ENCODE assay signal across 24 cellular contexts in the genomic region with DNA sequence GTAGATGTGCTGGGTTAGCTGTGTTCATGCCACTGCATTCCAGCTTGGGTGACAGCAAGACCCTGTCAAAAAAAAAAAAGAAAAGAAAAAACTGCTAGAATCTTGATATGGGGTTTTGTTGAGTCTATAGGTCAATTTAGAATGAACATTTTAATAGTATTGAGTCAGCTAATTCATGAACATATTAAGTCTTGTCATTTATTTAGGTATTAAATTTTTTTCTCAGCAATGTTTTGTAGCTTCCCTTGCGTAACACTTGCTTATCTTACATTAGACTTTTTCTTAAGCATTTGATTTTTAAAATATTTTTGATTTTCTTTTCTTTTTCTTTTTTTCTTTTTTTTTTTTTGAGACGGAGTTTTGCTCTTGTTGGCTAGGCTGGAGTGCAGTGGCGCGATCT.
DNase-seq lines count a peak whose midpoint lies in the region; ATAC-seq, FAIRE-seq and TF ChIP-seq lines count a peak whose summit lies in the region.
"Had no signal": no experiment of that assay in that cellular context is flagged by ENCODE, and none has a peak within 500 bp of the region (broad histone marks: within the 10 kb centered on the region; RNA-seq: fewer than 3 reads in every experiment).

No MANE protein-coding gene starts in this region.

- no peak for TF ChIP-seq EP300 in K562 (IDR thresholded peaks at IDR 0.05; ENCODE audit: low read length)

- CTCF ChIA-PET in IMR-90 (lab: Yijun Ruan, JAX) (interaction anchor here (0.6 to 1.0 kb wide), 2 partner anchors 128 to 646 kb away, joined by 3 read pairs; no protein-coding TSS in a partner anchor), K562 (lab: Yijun Ruan, JAX; ENCODE audit: low intra/inter-chr PET ratio) (no interaction called here)

- H3K4me1 ChIP-seq in IMR-90 (ENCODE audit: control insufficient read depth, insufficient read depth, low read length) (no peaks in the 10 kb centered on the region), K562 (replicated peaks in 1 of 2; ENCODE audit: control insufficient read depth in 2 of 2, insufficient read depth in 2 of 2, low read length in 2 of 2) (no peaks in the 10 kb centered on the region; a peak in 1 of 5 replicates), HAP-1 (no peaks in the 10 kb centered on the region)
- H3K4me1 ChIP-seq: A549; BLaER1 treated with 17β-estradiol and CSF1 and Interleukin-3, amounts not matched to agents 10 nM and 100 nM; Caco-2 had no signal

- no peak overlapping the region for H3K27ac ChIP-seq in IMR-90 (ENCODE audit: insufficient read depth, low read length)
- no peak overlapping the region for H3K27ac ChIP-seq in K562 (ENCODE audit: extremely low read depth, low read depth, low read length)
- H3K27ac ChIP-seq: 22Rv1; A549; BLaER1 treated with 17β-estradiol and CSF1 and Interleukin-3, amounts not matched to agents 10 nM and 100 nM; C4-2B had no signal

- H3K27me3 ChIP-seq in IMR-90 (ENCODE audit: control insufficient read depth, insufficient read depth, low read length), result no peaks in the 10 kb centered on the region
- no peaks in the 10 kb centered on the region for H3K27me3 ChIP-seq in K562 (ENCODE audit: control insufficient read depth in 2 of 2, insufficient read depth in 2 of 2, low read length in 2 of 2)
- H3K27me3 ChIP-seq in HAP-1 (ENCODE audit: low read depth), result no peaks in the 10 kb centered on the region
- H3K27me3 ChIP-seq: BLaER1 treated with 17β-estradiol and CSF1 and Interleukin-3, amounts not matched to agents 10 nM and 100 nM had no signal

- WGBS in IMR-90 (ENCODE audit: extremely low coverage in 2 of 2, insufficient read length in 1 of 2), 2 experiments, result no CpG with 5 or more reads among the region's 4 CpGs
- 76% methylated on average over 4 of the region's 4 CpGs for WGBS in K562 (ENCODE audit: insufficient coverage, low coverage, missing lambda C conversion rate)

- dilution Hi-C loops in IMR-90 (cut with HindIII; ENCODE audit: low sequenced_read_pairs, unreplicated experiment), result no loop called here

- H3K9me3 ChIP-seq in IMR-90 (ENCODE audit: control insufficient read depth, insufficient read depth, low read length) (no peaks in the 10 kb centered on the region), K562 (replicated peaks; ENCODE audit: control insufficient read depth, insufficient read depth, low read depth, low read length) (no peaks in the 10 kb centered on the region), HAP-1 (no peaks in the 10 kb centered on the region)
- H3K9me3 ChIP-seq: A549; BLaER1 treated with 17β-estradiol and CSF1 and Interleukin-3, amounts not matched to agents 10 nM and 100 nM; Caco-2 had no signal

- in situ Hi-C loops in IMR-90 (cut with MboI; ENCODE audit: low sequenced_read_pairs) (no loop called here), K562 (cut with MboI) (loop anchor here (10.0 kb wide), 1 partner anchor 671 kb away; no protein-coding TSS in a partner anchor), HAP-1 (cut with MboI; ENCODE audit: low sequenced_read_pairs) (loop anchor here (10.0 kb wide), 1 partner anchor 81 kb away; no protein-coding TSS in a partner anchor)

- H3K9me1 ChIP-seq in IMR-90 (ENCODE audit: insufficient read depth, low read length), result no peaks in the 10 kb centered on the region
- no peaks in the 10 kb centered on the region for H3K9me1 ChIP-seq in K562 (ENCODE audit: control insufficient read depth, insufficient read depth, low read length)

- intact Hi-C loops in IMR-90 (cut with micrococcal nuclease) (no loop called here), K562 (cut with micrococcal nuclease) (loop anchor here (10.0 kb wide), 1 partner anchor 119 kb away; a partner anchor contains a TSS)

- no peak overlapping the region for H3K23ac ChIP-seq in IMR-90 (ENCODE audit: low read depth, low read length)

- no peaks in the 10 kb centered on the region for H3K79me1 ChIP-seq in IMR-90 (ENCODE audit: low read depth in 1 of 2, low read length in 2 of 2)

- H4K8ac ChIP-seq in IMR-90 (ENCODE audit: low read depth in 2 of 2, low read length in 2 of 2), result no peak overlapping the region

- no peak for TF ChIP-seq CTCF in IMR-90 (conservative IDR thresholded peaks at IDR 0.05; ENCODE audit: low read depth, low read length)
- TF ChIP-seq CTCF in K562 (IDR thresholded peaks at IDR 0.05 in 2 of 3, conservative IDR thresholded peaks at IDR 0.05 in 1 of 3; ENCODE audit: insufficient read depth in 2 of 3, low read depth in 1 of 3, low read length in 3 of 3), result no peak

- no peak overlapping the region for H2BK120ac ChIP-seq in IMR-90 (ENCODE audit: low read depth, low read length)

- no peak overlapping the region for H3K4ac ChIP-seq in IMR-90 (ENCODE audit: low read depth, low read length)

- H4K5ac ChIP-seq in IMR-90 (ENCODE audit: low read depth, low read length), result no peak overlapping the region

- peak; percentile 13 for FAIRE-seq in G401.6 (lab: Jason Lieb, UNC)
- no peak for FAIRE-seq in K562 (lab: Jason Lieb, UNC)
- FAIRE-seq: D721Med, GM12891, GM18507, GM19239 had no signal

- no peak overlapping the region for H3K9ac ChIP-seq in IMR-90 (ENCODE audit: low read depth, low read length)
- no peak overlapping the region for H3K9ac ChIP-seq in K562 (ENCODE audit: insufficient read depth in 1 of 2, low read depth in 2 of 2, low read length in 2 of 2)
- H3K9ac ChIP-seq: BLaER1 treated with 17β-estradiol and CSF1 and Interleukin-3, amounts not matched to agents 10 nM and 100 nM had no signal

- BruUV-seq in IMR-90 (replicated peaks; lab: Mats Ljungman, UMichigan) (no TSS peak), K562 (replicated peaks; lab: Mats Ljungman, UMichigan) (no TSS peak)

- H3K18ac ChIP-seq in IMR-90 (ENCODE audit: low read depth, low read length), result no peak overlapping the region

- no peak overlapping the region for H3K56ac ChIP-seq in IMR-90 (ENCODE audit: extremely low read depth, insufficient read depth, low read length)

- H2AFZ ChIP-seq in IMR-90 (replicated peaks; ENCODE audit: low read length, poor library complexity), result no peak overlapping the region
- no peak overlapping the region for H2AFZ ChIP-seq in K562 (ENCODE audit: low read depth, low read length)

- no peak overlapping the region for H4K91ac ChIP-seq in IMR-90 (ENCODE audit: insufficient read depth, low read depth, low read length)

- H2AK5ac ChIP-seq in IMR-90 (ENCODE audit: low read depth, low read length), result no peak overlapping the region

- ATAC-seq in IMR-90 (ENCODE audit: low read depth) (no peak), K562 (no peak), GM18870 (IDR thresholded peaks at IDR 0.05; ENCODE audit: unreplicated experiment) (no peak)
- ATAC-seq: A549; CD8-positive, alpha-beta T cell had no signal

- H3K36me3 ChIP-seq in IMR-90 (ENCODE audit: control insufficient read depth, insufficient read depth, low read length) (peaks cover 1% of the 10 kb centered on the region; the same call in 1 of the 2 replicates), K562 (ENCODE audit: control insufficient read depth, insufficient read depth, low read length) (no peaks in the 10 kb centered on the region), HAP-1 (replicated peaks) (no peaks in the 10 kb centered on the region)

- H3K4me3 ChIP-seq in IMR-90 (ENCODE audit: insufficient read depth, low read depth, low read length) (no peak overlapping the region), K562 (no peak overlapping the region), HAP-1 (no peak overlapping the region)
- H3K4me3 ChIP-seq: A549; BLaER1 treated with 17β-estradiol and CSF1 and Interleukin-3, amounts not matched to agents 10 nM and 100 nM had no signal

- no peak overlapping the region for H2BK15ac ChIP-seq in IMR-90 (ENCODE audit: low read depth, low read length)

- H3K14ac ChIP-seq in IMR-90 (replicated peaks; ENCODE audit: low read depth, low read length), result no peak overlapping the region

- H3K4me2 ChIP-seq in IMR-90 (ENCODE audit: low read depth, low read length), result no peak overlapping the region
- no peak overlapping the region for H3K4me2 ChIP-seq in K562 (ENCODE audit: insufficient read depth, low read length)
- H3K4me2 ChIP-seq: A549; BLaER1 treated with 17β-estradiol and CSF1 and Interleukin-3, amounts not matched to agents 10 nM and 100 nM had no signal

- H3K79me2 ChIP-seq in K562 (ENCODE audit: control insufficient read depth, insufficient read depth, low read length), result no peaks in the 10 kb centered on the region

- TF ChIP-seq RAD21 in IMR-90 (IDR thresholded peaks at IDR 0.05; ENCODE audit: low read length), result no peak
- TF ChIP-seq RAD21 in K562 (CRISPR knock-in tag; conservative IDR thresholded peaks at IDR 0.05 in 1 of 2, IDR thresholded peaks at IDR 0.05 in 1 of 2), result no peak

- DNase-seq in IMR-90 (peak; percentile 16), K562 (ENCODE audit: extremely low read depth in 1 of 4, low spot score in 3 of 4) (no peak), iris pigment epithelial cell (ENCODE audit: low read depth) (peak; percentile 11), HAP-1 (ENCODE audit: low spot score in 2 of 2) (no peak), HK-2 (ENCODE audit: unreplicated experiment) (no peak), DMS79 treated with DMSO at 0.1 percent for 48 hours (lab: John Stamatoyannopoulos, UW) (no peak)
- DNase-seq: AML-193; Caco-2; Calu3; CD4-positive, alpha-beta T cell; CD8-positive, alpha-beta T cell; DND-41; EL; GF-D8 had no signal

- H4K20me1 ChIP-seq in IMR-90 (ENCODE audit: insufficient read depth, low read length) (peaks cover 3% of the 10 kb centered on the region; the same call in 1 of the 2 replicates), K562 (replicated peaks; ENCODE audit: control insufficient read depth, insufficient read depth, low read length) (no peaks in the 10 kb centered on the region; the same call in 1 of the 2 replicates)

- POLR2A ChIA-PET in IMR-90 (lab: Charles Lee; ENCODE audit: unreplicated experiment) (no interaction called here), K562 (lab: Yijun Ruan, JAX) (interaction anchor here (1.0 kb wide), 1 partner anchor 9 kb away, joined by 3 read pairs; no protein-coding TSS in a partner anchor)

- H2BK20ac ChIP-seq in IMR-90 (ENCODE audit: low read depth, low read length), result no peak overlapping the region

- no peak overlapping the region for H2AK9ac ChIP-seq in IMR-90 (replicated peaks; ENCODE audit: low read depth, low read length, poor library complexity)

- TF ChIP-seq POLR2A in IMR-90 (IDR thresholded peaks at IDR 0.05; ENCODE audit: low read depth, low read length) (no peak), K562 (conservative IDR thresholded peaks at IDR 0.05) (no peak)

- no peak overlapping the region for H2BK5ac ChIP-seq in IMR-90 (ENCODE audit: low read depth, low read length, poor library complexity, severe bottlenecking)

TF ChIP-seq in IMR-90, 13 proteins besides CTCF, POLR2A, EP300 and RAD21:
- TF ChIP-seq CEBPB (IDR thresholded peaks at IDR 0.05; ENCODE audit: low read depth, low read length) (peak; percentile 78), SMC3 (IDR thresholded peaks at IDR 0.05; ENCODE audit: low read depth, low read length) (no peak)

TF ChIP-seq in K562, 482 proteins besides CTCF, POLR2A, EP300 and RAD21:
- TF ChIP-seq NFIC (IDR thresholded peaks at IDR 0.05) (no peak), ZNF316 (IDR thresholded peaks at IDR 0.05) (peak; percentile 61; the same call in 1 of the 2 replicates), CEBPB (tag; IDR thresholded peaks at IDR 0.05) (peak; percentile 55), C11orf30 (IDR thresholded peaks at IDR 0.05; ENCODE audit: low read depth) (0 out of 2 replicates have a peak, but pooled peaks have one; percentile 17), NEUROD1 (IDR thresholded peaks at IDR 0.05; ENCODE audit: borderline replicate concordance, low read depth, low read length, partially characterized antibody) (no peak)

Comparison
In these comparisons a context has a peak if more than half of its experiments do, and no peak if none do; other contexts are left out.
1. DNase-seq: peak in IMR-90 (single experiment) and iris pigment epithelial cell (single experiment); none in K562 (0 of 4), HAP-1 (0 of 2), HK-2 (single experiment) and DMS79 treated with DMSO at 0.1 percent for 48 hours (single experiment).